In the genomic region with DNA sequence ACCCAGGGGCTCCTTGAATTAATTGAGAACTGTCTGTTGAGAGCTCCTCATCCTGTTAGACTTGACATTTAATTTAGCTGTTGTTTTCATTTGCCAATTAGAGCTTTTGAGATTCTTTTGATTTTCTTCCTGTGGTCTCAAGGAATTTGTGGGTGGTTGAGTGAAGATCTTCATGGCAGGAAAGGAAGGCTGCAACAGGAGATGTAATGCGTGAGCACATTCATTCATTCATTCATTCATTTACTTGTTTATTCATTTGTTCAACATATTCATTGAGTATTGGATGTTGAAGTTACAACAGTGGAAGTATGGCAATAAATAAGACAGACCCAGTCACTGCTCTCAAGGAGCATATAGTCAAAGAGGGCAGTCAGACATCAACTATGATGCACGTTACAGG, we compare ENCODE assay signal across 18 cellular contexts.
DNase-seq lines count a peak whose midpoint lies in the region; ATAC-seq and TF ChIP-seq lines count a peak whose summit lies in the region.
"Had no signal": no experiment of that assay in that cellular context is flagged by ENCODE, and none has a peak within 500 bp of the region (broad histone marks: within the 10 kb centered on the region; RNA-seq: fewer than 3 reads in every experiment).

No MANE protein-coding gene starts in this region.

- H3K36me3 ChIP-seq in A673 (ENCODE audit: insufficient read depth, low read length, poor library complexity, severe bottlenecking): no peaks in the 10 kb centered on the region
- H3K36me3 ChIP-seq in CD8-positive, alpha-beta T cell (ENCODE audit: insufficient read depth, low read length): no peaks in the 10 kb centered on the region
- no peaks in the 10 kb centered on the region for H3K36me3 ChIP-seq in muscle layer of colon (ENCODE audit: insufficient read depth, low read length)
- H3K36me3 ChIP-seq: SJCRH30 had no signal

- peak overlapping the region; percentile 96 for H3K27ac Mint-ChIP-seq in CD8-positive, alpha-beta T cell
- H3K27ac Mint-ChIP-seq in T-helper 17 cell: peak overlapping the region; percentile 96

- no peaks in the 10 kb centered on the region for H3K27me3 Mint-ChIP-seq in CD8-positive, alpha-beta T cell (ENCODE audit: low read depth)
- H3K27me3 Mint-ChIP-seq in T-helper 17 cell: no peaks in the 10 kb centered on the region

- TF ChIP-seq CTCF in A673 (conservative IDR thresholded peaks at IDR 0.05; ENCODE audit: low read depth, low read length): no peak
- TF ChIP-seq CTCF in CD8-positive, alpha-beta T cell (IDR thresholded peaks at IDR 0.05): no peak

- no peak overlapping the region for H3K9ac ChIP-seq in muscle layer of colon (ENCODE audit: low read length)

- H3K27me3 ChIP-seq in A673 (replicated peaks; ENCODE audit: insufficient read depth, low read depth, low read length, poor library complexity): no peaks in the 10 kb centered on the region
- no peaks in the 10 kb centered on the region for H3K27me3 ChIP-seq in CD8-positive, alpha-beta T cell (ENCODE audit: insufficient read depth, low read length)
- no peaks in the 10 kb centered on the region for H3K27me3 ChIP-seq in muscle layer of colon (ENCODE audit: control insufficient read depth in 1 of 2, insufficient read depth in 2 of 2, low read length in 2 of 2)
- H3K27me3 ChIP-seq: SJCRH30 had no signal

- no peaks in the 10 kb centered on the region for H3K9me3 ChIP-seq in A673 (ENCODE audit: low read depth, low read length, poor library complexity, severe bottlenecking)
- H3K9me3 ChIP-seq in CD8-positive, alpha-beta T cell (ENCODE audit: low read length): no peaks in the 10 kb centered on the region
- H3K9me3 ChIP-seq in T-helper 17 cell (ENCODE audit: control insufficient read depth, low read length, poor library complexity, severe bottlenecking): no peaks in the 10 kb centered on the region
- H3K9me3 ChIP-seq in muscle layer of colon (ENCODE audit: low read length): no peaks in the 10 kb centered on the region
- H3K9me3 ChIP-seq: SJCRH30 had no signal

- H3K9me3 Mint-ChIP-seq in CD8-positive, alpha-beta T cell: no peaks in the 10 kb centered on the region

- BruUV-seq in A673 (replicated peaks; lab: Mats Ljungman, UMichigan): no TSS peak

- H3K4me3 Mint-ChIP-seq in CD8-positive, alpha-beta T cell: peak overlapping the region; percentile 76
- H3K4me3 Mint-ChIP-seq in T-helper 17 cell: peak overlapping the region; percentile 21

- DNase-seq in A673 (ENCODE audit: low spot score): no peak
- no peak for DNase-seq in CD8-positive, alpha-beta T cell
- DNase-seq in T-helper 17 cell: no peak
- no peak for DNase-seq in NCI-H2196 treated with DMSO at 0.1 percent for 48 hours (lab: John Stamatoyannopoulos, UW; ENCODE audit: unreplicated experiment)
- DNase-seq in cardiac septum (ENCODE audit: low spot score): no peak
- no peak for DNase-seq in cerebellum (ENCODE audit: low spot score)
- DNase-seq in stimulated activated CD4-positive, alpha-beta T cell treated with anti-CD3 and anti-CD28 coated beads, Interleukin-2, amount 100 ng/mL, for 24 hours: no peak
- DNase-seq: AML-193, DMS 273 treated with DMSO at 0.1 percent for 48 hours, KBM-7, NCI-H1092, NCI-H2107, NCI-H345, NCI-H526 treated with DMSO at 0.1 percent for 48 hours, RPMI8226, SJCRH30 had no signal

- peaks cover 54% of the 10 kb centered on the region for H3K4me1 ChIP-seq in A673 (ENCODE audit: insufficient read depth, low read length, poor library complexity, severe bottlenecking)
- peaks cover 65% of the 10 kb centered on the region for H3K4me1 ChIP-seq in CD8-positive, alpha-beta T cell (ENCODE audit: insufficient read depth, low read length)
- H3K4me1 ChIP-seq in muscle layer of colon (ENCODE audit: insufficient read depth, low read length): peaks cover 28% of the 10 kb centered on the region
- H3K4me1 ChIP-seq: SJCRH30 had no signal

- intact Hi-C loops in A673 (cut with micrococcal nuclease; ENCODE audit: unreplicated experiment): loop anchor here (2.0 to 5.0 kb wide), 3 partner anchors 13 to 59 kb away; no protein-coding TSS in a partner anchor
- intact Hi-C loops in CD8-positive, alpha-beta T cell (cut with DNase I, micrococcal nuclease): loop anchor here in 1 of 2 experiments (5.0 kb wide), 2 partner anchors 51 to 91 kb away; no protein-coding TSS in a partner anchor
- intact Hi-C loops in cardiac septum (cut with DNase I): no loop called here

- POLR2A ChIA-PET in A673 (lab: Charles Lee; ENCODE audit: low non-redundant PET): no interaction called here
- POLR2A ChIA-PET in CD8-positive, alpha-beta T cell (lab: Charles Lee): interaction anchor here (1.2 to 1.3 kb wide), 3 partner anchors 54 to 62 kb away, joined by 3 to 4 read pairs (median 4); no protein-coding TSS in a partner anchor

- peaks cover 86% of the 10 kb centered on the region for H3K4me1 Mint-ChIP-seq in CD8-positive, alpha-beta T cell (ENCODE audit: low read depth)
- H3K4me1 Mint-ChIP-seq in T-helper 17 cell: peaks cover 65% of the 10 kb centered on the region

- ATAC-seq in CD8-positive, alpha-beta T cell: no peak
- no peak for ATAC-seq in T-helper 17 cell
- ATAC-seq: HCT116 had no signal

- H3K4me3 ChIP-seq in A673 (ENCODE audit: low read depth, low read length, poor library complexity, severe bottlenecking) (no peak overlapping the region), muscle layer of colon (ENCODE audit: low read depth in 1 of 2, low read length in 2 of 2) (no peak overlapping the region)
- H3K4me3 ChIP-seq in CD8-positive, alpha-beta T cell (ENCODE audit: low read depth, low read length): no peak overlapping the region
- H3K4me3 ChIP-seq: SJCRH30 had no signal

- H3K27ac ChIP-seq in A673 (ENCODE audit: low read depth, low read length, poor library complexity, severe bottlenecking) (peak overlapping the region; percentile 94), muscle layer of colon (ENCODE audit: low read depth, low read length) (peak overlapping the region; percentile 45)
- no peak overlapping the region for H3K27ac ChIP-seq in CD8-positive, alpha-beta T cell (ENCODE audit: low read depth, low read length)
- H3K27ac ChIP-seq: SJCRH30 had no signal

- CTCF ChIA-PET in A673 (lab: Charles Lee): no interaction called here
- CTCF ChIA-PET in CD8-positive, alpha-beta T cell (lab: Charles Lee): interaction anchor here (1.2 to 4.6 kb wide), 6 partner anchors 12 to 90 kb away, joined by 3 to 27 read pairs (median 4); no protein-coding TSS in a partner anchor

- H3K36me3 Mint-ChIP-seq in CD8-positive, alpha-beta T cell: no peaks in the 10 kb centered on the region
- H3K36me3 Mint-ChIP-seq in T-helper 17 cell (ENCODE audit: low read depth): no peaks in the 10 kb centered on the region
